8 cellular contexts compared by ENCODE assay signal in genomic region chr2:10300997-10301945, GRCh38. TPM values are rescaled to one million over a fixed set of nuclear protein-coding genes. Genes with fewer than 3 reads are reported as not detected.
DNase-seq lines count a peak whose midpoint lies in the region; ATAC-seq and TF ChIP-seq lines count a peak whose summit lies in the region.

No MANE protein-coding gene starts in this region.

- no peak overlapping the region for H3K4me3 ChIP-seq in right atrium auricular region
- H3K4me3 ChIP-seq in heart left ventricle, result peak overlapping the region in 1 of 12 donors; percentile 92
- peak overlapping the region; percentile 84 for H3K4me3 ChIP-seq in lower lobe of right lung
- H3K4me3 ChIP-seq in uterus, result no peak overlapping the region

- H3K9me3 ChIP-seq in right atrium auricular region (no peaks in the 10 kb centered on the region), heart left ventricle (peaks cover 0 to 7% (median 0%) of the 10 kb centered on the region in 12 donors), lower lobe of right lung (no peaks in the 10 kb centered on the region), uterus (no peaks in the 10 kb centered on the region)

- ATAC-seq in heart left ventricle (no peak), lower lobe of right lung (no peak), GM19452 (IDR thresholded peaks at IDR 0.05; ENCODE audit: unreplicated experiment) (no peak), GM21381 (IDR thresholded peaks at IDR 0.05; ENCODE audit: unreplicated experiment) (no peak)

- H3K36me3 ChIP-seq in right atrium auricular region, result no peaks in the 10 kb centered on the region
- no peaks in the 10 kb centered on the region for H3K36me3 ChIP-seq in heart left ventricle
- no peaks in the 10 kb centered on the region for H3K36me3 ChIP-seq in lower lobe of right lung
- no peaks in the 10 kb centered on the region for H3K36me3 ChIP-seq in uterus

- intact Hi-C loops in heart left ventricle (cut with DNase I) (loop anchor here in 9 of 10 donors (5.0 to 10.0 kb wide), 7 partner anchors 64 to 179 kb away; partner anchors contain the start of gene RRM2 (in 4 of the 9)), lower lobe of right lung (cut with DNase I) (no loop called here), uterus (cut with DNase I; ENCODE audit: low total_unique reads) (loop anchor here (10.0 kb wide), 1 partner anchor 104 kb away; no protein-coding TSS in a partner anchor)
- intact Hi-C loops in activated T-helper 2 cell treated with anti-CD3 and anti-CD28 coated beads, Interferon-gamma antibody, Interleukin-2, Interleukin-4, amounts not matched to agents 10 μg/mL and 5 μg/mL and 100 μg/mL, durations not matched to agents 14 hours and 24 hours and 36 hours (cut with micrococcal nuclease), result loop anchor here (2.0 to 10.0 kb wide), 2 partner anchors 18 to 354 kb away; no protein-coding TSS in a partner anchor

- peaks cover 11% of the 10 kb centered on the region for H3K36me3 Mint-ChIP-seq in activated T-helper 2 cell treated with anti-CD3 and anti-CD28 coated beads, Interferon-gamma antibody, Interleukin-2, Interleukin-4, amounts not matched to agents 10 μg/mL and 5 μg/mL and 100 μg/mL, durations not matched to agents 14 hours and 24 hours and 36 hours (ENCODE audit: low read depth)

- DNase-seq in right atrium auricular region (ENCODE audit: low spot score), result no peak
- no peak for DNase-seq in heart left ventricle
- no peak for DNase-seq in activated T-helper 2 cell treated with anti-CD3 and anti-CD28 coated beads, Interferon-gamma antibody, Interleukin-2, Interleukin-4, amounts not matched to agents 10 μg/mL and 5 μg/mL and 100 μg/mL, durations not matched to agents 14 hours and 24 hours and 36 hours (ENCODE audit: low spot score)
- no peak for DNase-seq in lower lobe of right lung
- no peak for DNase-seq in uterus
- no peak for DNase-seq in GDM1 (lab: John Stamatoyannopoulos, UW)

- H3K4me3 Mint-ChIP-seq in activated T-helper 2 cell treated with anti-CD3 and anti-CD28 coated beads, Interferon-gamma antibody, Interleukin-2, Interleukin-4, amounts not matched to agents 10 μg/mL and 5 μg/mL and 100 μg/mL, durations not matched to agents 14 hours and 24 hours and 36 hours (ENCODE audit: low read depth), result peak overlapping the region; percentile 78

- peaks cover 0 to 29% of the 10 kb centered on the region in 2 donors for H3K4me1 ChIP-seq in right atrium auricular region
- H3K4me1 ChIP-seq in heart left ventricle, result peaks cover 0 to 52% (median 28%) of the 10 kb centered on the region in 12 donors
- peaks cover 44% of the 10 kb centered on the region for H3K4me1 ChIP-seq in lower lobe of right lung
- no peaks in the 10 kb centered on the region for H3K4me1 ChIP-seq in uterus

- peaks cover 4% of the 10 kb centered on the region for H3K9me3 Mint-ChIP-seq in activated T-helper 2 cell treated with anti-CD3 and anti-CD28 coated beads, Interferon-gamma antibody, Interleukin-2, Interleukin-4, amounts not matched to agents 10 μg/mL and 5 μg/mL and 100 μg/mL, durations not matched to agents 14 hours and 24 hours and 36 hours

- no peaks in the 10 kb centered on the region for H3K27me3 ChIP-seq in right atrium auricular region
- H3K27me3 ChIP-seq in heart left ventricle, result no peaks in the 10 kb centered on the region
- no peaks in the 10 kb centered on the region for H3K27me3 ChIP-seq in lower lobe of right lung (ENCODE audit: low read depth)
- no peaks in the 10 kb centered on the region for H3K27me3 ChIP-seq in uterus

- H3K4me1 Mint-ChIP-seq in activated T-helper 2 cell treated with anti-CD3 and anti-CD28 coated beads, Interferon-gamma antibody, Interleukin-2, Interleukin-4, amounts not matched to agents 10 μg/mL and 5 μg/mL and 100 μg/mL, durations not matched to agents 14 hours and 24 hours and 36 hours (ENCODE audit: low read depth), result peaks cover 64% of the 10 kb centered on the region

- no peaks in the 10 kb centered on the region for H3K27me3 Mint-ChIP-seq in activated T-helper 2 cell treated with anti-CD3 and anti-CD28 coated beads, Interferon-gamma antibody, Interleukin-2, Interleukin-4, amounts not matched to agents 10 μg/mL and 5 μg/mL and 100 μg/mL, durations not matched to agents 14 hours and 24 hours and 36 hours (ENCODE audit: low read depth)

- H3K27ac Mint-ChIP-seq in activated T-helper 2 cell treated with anti-CD3 and anti-CD28 coated beads, Interferon-gamma antibody, Interleukin-2, Interleukin-4, amounts not matched to agents 10 μg/mL and 5 μg/mL and 100 μg/mL, durations not matched to agents 14 hours and 24 hours and 36 hours, result peak overlapping the region; percentile 89

- TF ChIP-seq POLR2A in heart left ventricle (IDR thresholded peaks at IDR 0.05), result no peak
- no peak for TF ChIP-seq POLR2A in uterus (IDR thresholded peaks at IDR 0.05)

- H3K27ac ChIP-seq in right atrium auricular region, result peak overlapping the region; percentile 77 to 80
- H3K27ac ChIP-seq in heart left ventricle, result peak overlapping the region in 5 of 12 donors; percentile 80 to 90 (median 85)
- H3K27ac ChIP-seq in lower lobe of right lung, result peak overlapping the region; percentile 88
- peak overlapping the region; percentile 86 to 89 for H3K27ac ChIP-seq in uterus

- 87 to 89% (median 88%) methylated on average over 17 to 22 of the region's 22 CpGs for WGBS in heart left ventricle, 4 donors

- TF ChIP-seq CTCF in right atrium auricular region (IDR thresholded peaks at IDR 0.05), result no peak
- TF ChIP-seq CTCF in heart left ventricle (IDR thresholded peaks at IDR 0.05), result no peak
- TF ChIP-seq CTCF in lower lobe of right lung (IDR thresholded peaks at IDR 0.05), result no peak
- TF ChIP-seq CTCF in uterus (IDR thresholded peaks at IDR 0.05), result no peak

RNA-seq across cellular contexts. Expression of gene HPCAL1, which starts 1.4 kb away (rescaled TPM):
- total RNA-seq in right atrium auricular region (10 to 100 TPM; 28.7 to 35.5 TPM), heart left ventricle (10 to 100 TPM; 18.9 to 63.2 (median 40.5) TPM), lower lobe of right lung (132 TPM), uterus (100 to 1,000 TPM in 1 of 4 donors, 10 to 100 TPM in 3; 11.1 to 122 (median 48.9) TPM)
- 10 to 100 TPM; 30.8 to 42.6 TPM for polyA plus RNA-seq in heart left ventricle
- 102 and 110 TPM in 2 replicates for total RNA-seq in activated T-helper 2 cell treated with anti-CD3 and anti-CD28 coated beads, Interferon-gamma antibody, Interleukin-2, Interleukin-4, amounts not matched to agents 10 μg/mL and 5 μg/mL and 100 μg/mL, durations not matched to agents 14 hours and 24 hours and 36 hours
